Comparison of ENCODE assay signal across 2 cellular contexts in the genomic region with DNA sequence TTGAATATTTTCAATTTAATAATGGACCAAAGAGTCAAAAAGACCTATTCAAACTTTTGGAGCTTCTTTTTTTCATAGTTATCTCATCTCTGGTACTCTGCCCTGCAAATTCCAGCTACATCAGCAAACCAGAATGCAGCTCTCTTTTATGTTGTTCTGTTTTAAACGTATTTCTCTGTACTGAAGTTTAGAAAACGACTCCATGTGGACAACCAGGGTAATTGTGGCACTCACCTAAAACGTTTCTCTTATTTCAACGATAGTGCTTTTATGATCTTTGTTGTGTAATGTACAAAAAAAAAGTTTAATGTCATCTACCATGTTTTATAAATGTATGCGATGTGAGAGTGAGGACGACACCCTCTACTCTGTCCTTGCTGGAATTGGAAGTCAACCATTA.
TF ChIP-seq lines count a peak whose summit lies in the region.

No MANE protein-coding gene starts in this region.

TF ChIP-seq in SK-N-SH, 30 proteins besides CTCF, POLR2A, EP300 and RAD21 (continued from another document):
- TF ChIP-seq, protein P1, sequence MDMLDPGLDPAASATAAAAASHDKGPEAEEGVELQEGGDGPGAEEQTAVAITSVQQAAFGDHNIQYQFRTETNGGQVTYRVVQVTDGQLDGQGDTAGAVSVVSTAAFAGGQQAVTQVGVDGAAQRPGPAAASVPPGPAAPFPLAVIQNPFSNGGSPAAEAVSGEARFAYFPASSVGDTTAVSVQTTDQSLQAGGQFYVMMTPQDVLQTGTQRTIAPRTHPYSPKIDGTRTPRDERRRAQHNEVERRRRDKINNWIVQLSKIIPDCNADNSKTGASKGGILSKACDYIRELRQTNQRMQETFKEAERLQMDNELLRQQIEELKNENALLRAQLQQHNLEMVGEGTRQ (IDR thresholded peaks at IDR 0.05; ENCODE audit: borderline replicate concordance, low read depth, low read length): no peak
- TF ChIP-seq CHD2 (IDR thresholded peaks at IDR 0.05; ENCODE audit: low read length, partially characterized antibody) (no peak), EZH2phosphoT487 (IDR thresholded peaks at IDR 0.05; ENCODE audit: borderline replicate concordance, low read depth) (no peak)
- TF ChIP-seq, protein P2, sequence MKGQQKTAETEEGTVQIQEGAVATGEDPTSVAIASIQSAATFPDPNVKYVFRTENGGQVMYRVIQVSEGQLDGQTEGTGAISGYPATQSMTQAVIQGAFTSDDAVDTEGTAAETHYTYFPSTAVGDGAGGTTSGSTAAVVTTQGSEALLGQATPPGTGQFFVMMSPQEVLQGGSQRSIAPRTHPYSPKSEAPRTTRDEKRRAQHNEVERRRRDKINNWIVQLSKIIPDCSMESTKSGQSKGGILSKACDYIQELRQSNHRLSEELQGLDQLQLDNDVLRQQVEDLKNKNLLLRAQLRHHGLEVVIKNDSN (IDR thresholded peaks at IDR 0.05; ENCODE audit: borderline replicate concordance, low read depth): no peak

TF ChIP-seq in SK-N-SH treated with all-trans-retinoic acid at 6 μM for 48 hours, 23 proteins besides CTCF, POLR2A, EP300 and RAD21 (continued from another document):
- TF ChIP-seq, protein P3, sequence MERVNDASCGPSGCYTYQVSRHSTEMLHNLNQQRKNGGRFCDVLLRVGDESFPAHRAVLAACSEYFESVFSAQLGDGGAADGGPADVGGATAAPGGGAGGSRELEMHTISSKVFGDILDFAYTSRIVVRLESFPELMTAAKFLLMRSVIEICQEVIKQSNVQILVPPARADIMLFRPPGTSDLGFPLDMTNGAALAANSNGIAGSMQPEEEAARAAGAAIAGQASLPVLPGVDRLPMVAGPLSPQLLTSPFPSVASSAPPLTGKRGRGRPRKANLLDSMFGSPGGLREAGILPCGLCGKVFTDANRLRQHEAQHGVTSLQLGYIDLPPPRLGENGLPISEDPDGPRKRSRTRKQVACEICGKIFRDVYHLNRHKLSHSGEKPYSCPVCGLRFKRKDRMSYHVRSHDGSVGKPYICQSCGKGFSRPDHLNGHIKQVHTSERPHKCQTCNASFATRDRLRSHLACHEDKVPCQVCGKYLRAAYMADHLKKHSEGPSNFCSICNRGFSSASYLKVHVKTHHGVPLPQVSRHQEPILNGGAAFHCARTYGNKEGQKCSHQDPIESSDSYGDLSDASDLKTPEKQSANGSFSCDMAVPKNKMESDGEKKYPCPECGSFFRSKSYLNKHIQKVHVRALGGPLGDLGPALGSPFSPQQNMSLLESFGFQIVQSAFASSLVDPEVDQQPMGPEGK (CRISPR knock-in tag; IDR thresholded peaks at IDR 0.05; ENCODE audit: borderline replicate concordance): no peak
- no peak for TF ChIP-seq ZFP3 (CRISPR knock-in tag; IDR thresholded peaks at IDR 0.05)
- no peak for TF ChIP-seq OSR1 (CRISPR knock-in tag; IDR thresholded peaks at IDR 0.05)
TF ChIP-seq in SK-N-SH treated with all-trans-retinoic acid at 6 μM for 48 hours: peak in this region for 0.
